8 cellular contexts compared by ENCODE assay signal in genomic region chr7:100604976-100605911, GRCh38. TPM values are rescaled to one million over a fixed set of nuclear protein-coding genes. Genes with fewer than 3 reads are reported as not detected.
DNase-seq lines count a peak whose midpoint lies in the region; ATAC-seq, FAIRE-seq and TF ChIP-seq lines count a peak whose summit lies in the region.

No MANE protein-coding gene starts in this region.

- H3K36me3 ChIP-seq in DOHH2 (ENCODE audit: control insufficient read depth, low read length) (no peaks in the 10 kb centered on the region), SJCRH30 (no peaks in the 10 kb centered on the region), colonic mucosa (no peaks in the 10 kb centered on the region), upper lobe of right lung (no peaks in the 10 kb centered on the region)

- DNase-seq in SJCRH30 (peak in 1 of 2 experiments; percentile 51), colonic mucosa (peak; percentile 68), upper lobe of right lung (peak; percentile 86), GM12891 (ENCODE audit: insufficient read length, low spot score) (no peak)

- ATAC-seq in upper lobe of right lung (peak; percentile 47), HG03442 (IDR thresholded peaks at IDR 0.05; ENCODE audit: unreplicated experiment) (no peak), HG03095 (IDR thresholded peaks at IDR 0.05; ENCODE audit: unreplicated experiment) (no peak)

- H4K20me1 ChIP-seq in DOHH2 (ENCODE audit: control insufficient read depth, insufficient read depth, low read depth, low read length), result no peaks in the 10 kb centered on the region

- H3K27me3 ChIP-seq in DOHH2 (ENCODE audit: control insufficient read depth, low read length) (peaks cover 31% of the 10 kb centered on the region), SJCRH30 (no peaks in the 10 kb centered on the region), colonic mucosa (no peaks in the 10 kb centered on the region), mononuclear cell (ENCODE audit: insufficient read depth, low read length) (no peaks in the 10 kb centered on the region), upper lobe of right lung (no peaks in the 10 kb centered on the region)

- H3K4me1 ChIP-seq in DOHH2 (ENCODE audit: control insufficient read depth, low read length) (peaks cover 19% of the 10 kb centered on the region), SJCRH30 (peaks cover 15% of the 10 kb centered on the region), colonic mucosa (peaks cover 5% of the 10 kb centered on the region), mononuclear cell (ENCODE audit: insufficient read depth, low read length) (peaks cover 22% of the 10 kb centered on the region), upper lobe of right lung (peaks cover 18% of the 10 kb centered on the region)

- no peaks in the 10 kb centered on the region for H3K9me3 ChIP-seq in DOHH2 (ENCODE audit: control insufficient read depth, insufficient read depth, low read length)
- H3K9me3 ChIP-seq in SJCRH30 (replicated peaks), result no peaks in the 10 kb centered on the region
- no peaks in the 10 kb centered on the region for H3K9me3 ChIP-seq in colonic mucosa
- no peaks in the 10 kb centered on the region for H3K9me3 ChIP-seq in mononuclear cell (ENCODE audit: low read depth, low read length)
- no peaks in the 10 kb centered on the region for H3K9me3 ChIP-seq in upper lobe of right lung

- FAIRE-seq in GM12891 (lab: Jason Lieb, UNC), result no peak

- H3F3A ChIP-seq in DOHH2 (ENCODE audit: control insufficient read depth, insufficient read depth), result no peaks in the 10 kb centered on the region

- H3K4me3 ChIP-seq in DOHH2 (ENCODE audit: low read length) (peak overlapping the region; percentile 74), SJCRH30 (peak overlapping the region; percentile 66), colonic mucosa (peak overlapping the region; percentile 83), mononuclear cell (ENCODE audit: low read length) (peak overlapping the region; percentile 48), upper lobe of right lung (peak overlapping the region; percentile 71)

- H3K9ac ChIP-seq in colonic mucosa (ENCODE audit: low read depth in 2 of 2, low read length in 2 of 2), result peak overlapping the region; percentile 47 to 55

- no peaks in the 10 kb centered on the region for H3K9me2 ChIP-seq in DOHH2 (replicated peaks; ENCODE audit: control insufficient read depth, low read length)

- no peak for TF ChIP-seq POLR2A in GM12891 (IDR thresholded peaks at IDR 0.05; ENCODE audit: low read depth, low read length)

- H3K79me2 ChIP-seq in DOHH2 (ENCODE audit: control insufficient read depth, low read length), result no peaks in the 10 kb centered on the region

- peak overlapping the region; percentile 89 for H3K4me2 ChIP-seq in DOHH2 (ENCODE audit: low read length)

- no peak for TF ChIP-seq CTCF in DOHH2 (IDR thresholded peaks at IDR 0.05; ENCODE audit: low read depth, low read length, poor library complexity, severe bottlenecking)
- no peak for TF ChIP-seq CTCF in colonic mucosa (IDR thresholded peaks at IDR 0.05)
- TF ChIP-seq CTCF in upper lobe of right lung (IDR thresholded peaks at IDR 0.05), result no peak

- H3K27ac ChIP-seq in DOHH2 (ENCODE audit: low read depth, low read length) (no peak overlapping the region), SJCRH30 (peak overlapping the region; percentile 44), colonic mucosa (peak overlapping the region; percentile 65), upper lobe of right lung (peak overlapping the region; percentile 60)

- intact Hi-C loops in colonic mucosa (cut with DNase I), result loop anchor here (10.0 kb wide), 1 partner anchor 70 kb away; the partner anchor contains the start of gene GNB2
- intact Hi-C loops in upper lobe of right lung (cut with DNase I), result no loop called here

TF ChIP-seq in GM12891, 5 proteins besides CTCF, POLR2A, EP300 and RAD21:
- no peak for TF ChIP-seq POU2F2 (IDR thresholded peaks at IDR 0.05; ENCODE audit: low read depth, low read length)
- no peak for TF ChIP-seq POLR2AphosphoS5 (IDR thresholded peaks at IDR 0.05; ENCODE audit: low read depth, low read length)
- no peak for TF ChIP-seq PAX5 (IDR thresholded peaks at IDR 0.05; ENCODE audit: insufficient read depth, low read length, severe bottlenecking)
- TF ChIP-seq SPI1 (IDR thresholded peaks at IDR 0.05; ENCODE audit: low read depth, low read length), result no peak
- TF ChIP-seq TAF1 (IDR thresholded peaks at IDR 0.05; ENCODE audit: low read depth, low read length), result no peak

RNA-seq across cellular contexts. Expression of gene PCOLCE, which starts 3.1 kb away (rescaled TPM):
- total RNA-seq in SJCRH30 (2014; rRNA removed; shearing (Covaris generic)), result 41.2 and 43.4 TPM in 2 replicates
- total RNA-seq in colonic mucosa (10 to 100 TPM; 14.7 to 23.1 TPM), mononuclear cell (0.42 TPM), upper lobe of right lung (57.2 TPM)
- 0.99 TPM for polyA plus RNA-seq in GM12891 (2012; ENCODE audit: low read depth, missing spikeins)

RNA-seq across cellular contexts. Expression of gene MOSPD3, which starts 7.1 kb away (rescaled TPM):
- 13.8 and 13.9 TPM in 2 replicates for total RNA-seq in SJCRH30 (2014; rRNA removed; shearing (Covaris generic))
- total RNA-seq in colonic mucosa, result 10 to 100 TPM; 15.1 to 16.9 TPM
- 6.2 TPM for total RNA-seq in mononuclear cell
- total RNA-seq in upper lobe of right lung, result 14.7 TPM
- 7.9 TPM for polyA plus RNA-seq in GM12891 (2012; ENCODE audit: low read depth, missing spikeins)

RNA-seq across cellular contexts. Expression of gene FBXO24, which starts 19.1 kb away (rescaled TPM):
- total RNA-seq in SJCRH30 (2014; rRNA removed; shearing (Covaris generic)), result 0.10 TPM in 1 of 2 replicates, not detected in the other
- total RNA-seq in colonic mucosa (1 to 10 TPM in 1 of 2 donors, under 1 TPM in 1; 0.21 to 1.8 TPM), mononuclear cell (0.21 TPM), upper lobe of right lung (1.4 TPM)
- polyA plus RNA-seq in GM12891 (2012; ENCODE audit: low read depth, missing spikeins), result 0.45 TPM

RNA-seq across cellular contexts. Expression of gene LRCH4, which starts 19.3 kb away (rescaled TPM):
- 19.8 and 33.2 TPM in 2 replicates for total RNA-seq in SJCRH30 (2014; rRNA removed; shearing (Covaris generic))
- total RNA-seq in colonic mucosa (10 to 100 TPM; 59.0 to 65.4 TPM), mononuclear cell (153 TPM), upper lobe of right lung (88.0 TPM)
- 34.5 TPM for polyA plus RNA-seq in GM12891 (2012; ENCODE audit: low read depth, missing spikeins)

RNA-seq across cellular contexts. Expression of gene SAP25, which starts 31.5 kb away (rescaled TPM):
- total RNA-seq in SJCRH30 (2014; rRNA removed; shearing (Covaris generic)), result 0.30 and 1.2 TPM in 2 replicates
- 1 to 10 TPM in 1 of 2 donors, under 1 TPM in 1; 0.69 to 5.5 TPM for total RNA-seq in colonic mucosa
- 1.8 TPM for total RNA-seq in mononuclear cell
- 6.4 TPM for total RNA-seq in upper lobe of right lung
- polyA plus RNA-seq in GM12891 (2012; ENCODE audit: low read depth, missing spikeins), result 7.0 TPM

Comparison
In these comparisons a context has a peak if more than half of its experiments do, and no peak if none do; other contexts are left out.
1. RNA of gene PCOLCE, which starts 3.1 kb away (total RNA-seq): 57.2 TPM in upper lobe of right lung (single experiment), 41.2 to 43.4 TPM in SJCRH30 and 14.7 to 23.1 TPM in colonic mucosa; 0.42 TPM in mononuclear cell (single experiment); every median in the first group is over 10 times any median in the second.
2. Peak in every context shown above with its lines, with median percentiles within 50 percentile points of each other: H3K4me3 ChIP-seq.